In the genomic region with DNA sequence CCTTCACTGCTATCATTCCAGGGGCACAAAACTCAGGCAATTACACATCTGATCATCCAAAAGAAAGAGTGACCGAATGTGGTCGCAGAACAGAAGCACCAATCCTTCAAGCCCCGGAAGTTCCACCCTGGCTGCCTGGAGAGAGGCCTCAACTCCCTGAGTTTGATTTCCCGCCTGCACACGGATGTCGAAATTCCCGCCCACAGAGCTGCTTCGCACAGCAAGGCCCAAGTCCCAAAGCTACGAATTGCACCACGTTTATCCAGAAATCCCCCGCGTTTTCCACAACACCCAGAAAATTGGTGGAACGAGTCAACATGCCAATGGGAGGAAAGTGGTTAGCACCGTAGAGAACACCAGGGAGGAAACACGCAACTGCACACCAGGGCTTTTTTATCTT, we compare ENCODE assay signal across 31 cellular contexts.
"Had no signal": no experiment of that assay in that cellular context is flagged by ENCODE, and none has a peak within 500 bp of the region (broad histone marks: within the 10 kb centered on the region; RNA-seq: fewer than 3 reads in every experiment).

No MANE protein-coding gene starts in this region.

- H3K27me3 ChIP-seq: brain microvascular endothelial cell, dorsolateral prefrontal cortex, gastrocnemius medialis had no signal

- H3K36me3 ChIP-seq: brain microvascular endothelial cell, gastrocnemius medialis, heart right ventricle had no signal

- H3K4me3 ChIP-seq: coronary artery, dorsolateral prefrontal cortex, gastrocnemius medialis, heart right ventricle had no signal

- FAIRE-seq: astrocyte, endometrium, endothelial cell of umbilical vein had no signal

- H3K27ac ChIP-seq: brain microvascular endothelial cell, coronary artery, dorsolateral prefrontal cortex, epithelial cell of prostate, gastrocnemius medialis, heart right ventricle had no signal

- DNase-seq: activated CD4-positive, alpha-beta memory T cell treated with anti-CD3 and anti-CD28 coated beads for 36 hours; activated CD4-positive, alpha-beta T cell treated with anti-CD3 and anti-CD28 coated beads for 36 hours; activated CD4-positive, alpha-beta T cell treated with anti-CD3 and anti-CD28 coated beads, Interleukin-2, amount 10 ng/mL, durations not matched to agents 24 days and 14 days; activated CD4-positive, CD25-positive, alpha-beta regulatory T cell; activated CD4-positive, CD25-positive, alpha-beta regulatory T cell treated with anti-CD3 and anti-CD28 coated beads, Interleukin-2, amount 50 U/mL, for 72 hours; activated CD8-positive, alpha-beta memory T cell treated with anti-CD3 and anti-CD28 coated beads, Interleukin-2, amount 50 U/mL, for 48 hours; activated CD8-positive, alpha-beta T cell treated with anti-CD3 and anti-CD28 coated beads, Interleukin-2, amount 10 ng/mL, durations not matched to agents 7 days and 5 days; activated effector memory CD4-positive, alpha-beta T cell treated with Interleukin-2 at 50 U/mL for 16 hours; activated gamma-delta T cell treated with Interleukin-2 at 50 U/mL for 16 hours; activated naive CD4-positive, alpha-beta T cell treated with anti-CD3 and anti-CD28 coated beads, Interleukin-2, amount 50 U/mL, for 16 hours; activated naive CD4-positive, alpha-beta T cell treated with Interleukin-2 at 50 U/mL for 16 hours; activated T-cell treated with anti-CD3 and anti-CD28 coated beads for 4 hours; activated T-cell treated with anti-CD3 and anti-CD28 coated beads, Interleukin-2, amount 50 U/mL, for 24 hours; activated T-cell treated with anti-CD3 and anti-CD28 coated beads, Interleukin-2, amount 50 U/mL, for 72 hours; amniotic stem cell; anterior cingulate cortex; brain microvascular endothelial cell; dorsolateral prefrontal cortex; effector CD4-positive, alpha-beta T cell; effector memory CD8-positive, alpha-beta T cell; foreskin fibroblast; gastrocnemius medialis; glutamatergic neuron; heart right ventricle; T-helper 2 cell had no signal

- H3K4me1 ChIP-seq: gastrocnemius medialis, heart right ventricle had no signal

- ATAC-seq: activated CD4-positive, alpha-beta T cell treated with anti-CD3 and anti-CD28 coated beads for 36 hours; activated CD8-positive, alpha-beta memory T cell treated with anti-CD3 and anti-CD28 coated beads, Interleukin-2, amount 10 ng/mL, durations not matched to agents 7 days and 5 days; activated CD8-positive, alpha-beta T cell treated with anti-CD3 and anti-CD28 coated beads, Interleukin-2, amount 10 ng/mL, durations not matched to agents 7 days and 5 days; activated T-cell treated with anti-CD3 and anti-CD28 coated beads, Interleukin-2, amount 50 U/mL, for 72 hours; effector memory CD8-positive, alpha-beta T cell; gastrocnemius medialis; heart right ventricle had no signal
